Comparison of ENCODE assay signal across 21 cellular contexts in the genomic region with DNA sequence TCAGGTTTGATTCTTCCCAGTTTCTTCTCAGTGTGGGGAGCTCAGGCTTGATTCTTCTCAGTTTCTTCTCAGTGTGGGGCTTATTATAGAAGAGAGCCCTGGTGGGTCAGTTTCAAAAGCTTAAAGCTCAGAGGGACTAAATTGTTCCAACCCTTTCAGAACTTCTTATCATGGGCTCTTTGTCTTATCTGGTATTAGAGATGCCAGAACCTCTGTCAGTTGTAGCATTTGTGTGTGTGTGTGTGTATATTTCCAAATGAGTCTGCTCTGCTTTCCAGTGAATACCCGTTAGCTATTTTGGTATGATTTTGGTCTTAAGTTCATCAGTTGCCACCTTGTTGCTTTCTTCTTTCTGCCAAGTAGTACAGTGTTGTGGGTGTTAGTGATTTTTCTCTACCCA. TPM values are rescaled to one million over a fixed set of nuclear protein-coding genes. Genes with fewer than 3 reads are reported as not detected.
DNase-seq lines count a peak whose midpoint lies in the region; ATAC-seq, FAIRE-seq and TF ChIP-seq lines count a peak whose summit lies in the region.
"Had no signal": no experiment of that assay in that cellular context is flagged by ENCODE, and none has a peak within 500 bp of the region (broad histone marks: within the 10 kb centered on the region; RNA-seq: fewer than 3 reads in every experiment).

No MANE protein-coding gene starts in this region.

- H3K4me3 Mint-ChIP-seq in neural progenitor cell (no peak overlapping the region), WTC11 (no peak overlapping the region)
- H3K4me3 Mint-ChIP-seq: CD4-positive, CD25-positive, alpha-beta regulatory T cell; CD8-positive, alpha-beta T cell had no signal

- peak; percentile 31 for FAIRE-seq in GM19239 (lab: Jason Lieb, UNC)
- peak; percentile 78 for FAIRE-seq in H54 (lab: Jason Lieb, UNC)
- FAIRE-seq: G401.6, GM12892 had no signal

- peaks cover 2% of the 10 kb centered on the region for H3K27me3 Mint-ChIP-seq in neural progenitor cell (ENCODE audit: insufficient read depth, low read depth)
- no peaks in the 10 kb centered on the region for H3K27me3 Mint-ChIP-seq in WTC11 (ENCODE audit: low read depth)

- H3K9ac ChIP-seq in neural progenitor cell: no peak overlapping the region

- H3K4me1 ChIP-seq in left ventricle myocardium inferior (peaks cover 20% of the 10 kb centered on the region), neural progenitor cell (peaks cover 17% of the 10 kb centered on the region)
- H3K4me1 ChIP-seq: Caco-2 had no signal

- H3F3A ChIP-seq in neural progenitor cell (ENCODE audit: low read depth): peaks cover 10% of the 10 kb centered on the region

- H3K36me3 ChIP-seq in left ventricle myocardium inferior (no peaks in the 10 kb centered on the region), neural progenitor cell (no peaks in the 10 kb centered on the region)

- CTCF ChIA-PET in WTC11 (lab: Charles Lee): interaction anchor here (0.8 to 1.3 kb wide), 3 partner anchors 10 to 79 kb away, joined by 3 to 4 read pairs (median 3); no protein-coding TSS in a partner anchor

- H3K4me2 ChIP-seq in neural progenitor cell: peak overlapping the region; percentile 15

- H3K27ac ChIP-seq in left ventricle myocardium inferior (replicated peaks): peak overlapping the region; percentile 13
- peak overlapping the region; percentile 3 for H3K27ac ChIP-seq in neural progenitor cell

- intact Hi-C loops in left ventricle myocardium inferior (cut with micrococcal nuclease): loop anchor here (10.0 kb wide), 1 partner anchor 111 kb away; no protein-coding TSS in a partner anchor

- peaks cover 29% of the 10 kb centered on the region for H3K36me3 Mint-ChIP-seq in neural progenitor cell
- no peaks in the 10 kb centered on the region for H3K36me3 Mint-ChIP-seq in WTC11
- H3K36me3 Mint-ChIP-seq: CD4-positive, CD25-positive, alpha-beta regulatory T cell had no signal

- H3K4me3 ChIP-seq in left ventricle myocardium inferior (no peak overlapping the region), neural progenitor cell (no peak overlapping the region)

- TF ChIP-seq POLR2A in H54 (IDR thresholded peaks at IDR 0.05; ENCODE audit: low read depth, low read length): no peak

- H3K9me3 Mint-ChIP-seq in neural progenitor cell (peaks cover 8% of the 10 kb centered on the region), WTC11 (no peaks in the 10 kb centered on the region)
- H3K9me3 Mint-ChIP-seq: CD4-positive, CD25-positive, alpha-beta regulatory T cell; CD8-positive, alpha-beta T cell had no signal

- DNase-seq in GM19239 (ENCODE audit: insufficient read length, low spot score): no peak
- DNase-seq in H54 (ENCODE audit: insufficient read length, low spot score): no peak
- no peak for DNase-seq in left ventricle myocardium inferior
- no peak for DNase-seq in neural progenitor cell (ENCODE audit: low spot score)
- DNase-seq in WTC11 (ENCODE audit: low spot score): no peak
- no peak for DNase-seq in NCI-H748 treated with DMSO at 0.1 percent for 48 hours (lab: John Stamatoyannopoulos, UW)
- DNase-seq in HuH-7 (ENCODE audit: low spot score): no peak
- DNase-seq: C1 segment of cervical spinal cord; Caco-2; CD4-positive, CD25-positive, alpha-beta regulatory T cell; CD8-positive, alpha-beta T cell; DMS153; DND-41; GOT3; H7; HCEC 1CT had no signal

- H3K9me3 ChIP-seq in left ventricle myocardium inferior (replicated peaks) (no peaks in the 10 kb centered on the region), neural progenitor cell (ENCODE audit: low read depth) (peaks cover 4% of the 10 kb centered on the region)
- H3K9me3 ChIP-seq: Caco-2 had no signal

- no peak for ATAC-seq in GM18909 (IDR thresholded peaks at IDR 0.05; ENCODE audit: poor library complexity, unreplicated experiment)
- no peak for ATAC-seq in WTC11
- ATAC-seq: CD8-positive, alpha-beta T cell had no signal

- H3K4me1 Mint-ChIP-seq in neural progenitor cell: peaks cover 8% of the 10 kb centered on the region
- no peaks in the 10 kb centered on the region for H3K4me1 Mint-ChIP-seq in WTC11

- POLR2A ChIA-PET in WTC11 (lab: Charles Lee): no interaction called here

- H3K79me2 ChIP-seq in neural progenitor cell (ENCODE audit: low read depth): no peaks in the 10 kb centered on the region

- H2AFZ ChIP-seq in neural progenitor cell (replicated peaks): no peak overlapping the region

- H3K27ac Mint-ChIP-seq in neural progenitor cell (peak overlapping the region; percentile 19), WTC11 (no peak overlapping the region)
- H3K27ac Mint-ChIP-seq: CD8-positive, alpha-beta T cell had no signal

- H4K20me1 ChIP-seq in neural progenitor cell (ENCODE audit: low read depth): peaks cover 3% of the 10 kb centered on the region

- no peaks in the 10 kb centered on the region for H3K27me3 ChIP-seq in left ventricle myocardium inferior (ENCODE audit: low read depth)
- no peaks in the 10 kb centered on the region for H3K27me3 ChIP-seq in neural progenitor cell

- no peak for TF ChIP-seq CTCF in left ventricle myocardium inferior (IDR thresholded peaks at IDR 0.05; ENCODE audit: borderline replicate concordance)
- no peak for TF ChIP-seq CTCF in neural progenitor cell (IDR thresholded peaks at IDR 0.05)
- TF ChIP-seq CTCF in WTC11 (IDR thresholded peaks at IDR 0.05): no peak

TF ChIP-seq in WTC11, 78 proteins besides CTCF, POLR2A, EP300 and RAD21 (continues in another document):
- TF ChIP-seq ZNF121 (CRISPR knock-in tag; IDR thresholded peaks at IDR 0.05): no peak
- no peak for TF ChIP-seq ZNF317 (CRISPR knock-in tag; IDR thresholded peaks at IDR 0.05; ENCODE audit: borderline replicate concordance, low read depth)
- TF ChIP-seq, protein P1, sequence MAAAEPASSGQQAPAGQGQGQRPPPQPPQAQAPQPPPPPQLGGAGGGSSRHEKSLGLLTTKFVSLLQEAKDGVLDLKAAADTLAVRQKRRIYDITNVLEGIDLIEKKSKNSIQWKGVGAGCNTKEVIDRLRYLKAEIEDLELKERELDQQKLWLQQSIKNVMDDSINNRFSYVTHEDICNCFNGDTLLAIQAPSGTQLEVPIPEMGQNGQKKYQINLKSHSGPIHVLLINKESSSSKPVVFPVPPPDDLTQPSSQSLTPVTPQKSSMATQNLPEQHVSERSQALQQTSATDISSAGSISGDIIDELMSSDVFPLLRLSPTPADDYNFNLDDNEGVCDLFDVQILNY (CRISPR knock-in tag; IDR thresholded peaks at IDR 0.05): no peak
- no peak for TF ChIP-seq SMAD4 (CRISPR knock-in tag; IDR thresholded peaks at IDR 0.05)
- TF ChIP-seq TCF7 (CRISPR knock-in tag; IDR thresholded peaks at IDR 0.05; ENCODE audit: low read depth): no peak
- TF ChIP-seq, protein P2, sequence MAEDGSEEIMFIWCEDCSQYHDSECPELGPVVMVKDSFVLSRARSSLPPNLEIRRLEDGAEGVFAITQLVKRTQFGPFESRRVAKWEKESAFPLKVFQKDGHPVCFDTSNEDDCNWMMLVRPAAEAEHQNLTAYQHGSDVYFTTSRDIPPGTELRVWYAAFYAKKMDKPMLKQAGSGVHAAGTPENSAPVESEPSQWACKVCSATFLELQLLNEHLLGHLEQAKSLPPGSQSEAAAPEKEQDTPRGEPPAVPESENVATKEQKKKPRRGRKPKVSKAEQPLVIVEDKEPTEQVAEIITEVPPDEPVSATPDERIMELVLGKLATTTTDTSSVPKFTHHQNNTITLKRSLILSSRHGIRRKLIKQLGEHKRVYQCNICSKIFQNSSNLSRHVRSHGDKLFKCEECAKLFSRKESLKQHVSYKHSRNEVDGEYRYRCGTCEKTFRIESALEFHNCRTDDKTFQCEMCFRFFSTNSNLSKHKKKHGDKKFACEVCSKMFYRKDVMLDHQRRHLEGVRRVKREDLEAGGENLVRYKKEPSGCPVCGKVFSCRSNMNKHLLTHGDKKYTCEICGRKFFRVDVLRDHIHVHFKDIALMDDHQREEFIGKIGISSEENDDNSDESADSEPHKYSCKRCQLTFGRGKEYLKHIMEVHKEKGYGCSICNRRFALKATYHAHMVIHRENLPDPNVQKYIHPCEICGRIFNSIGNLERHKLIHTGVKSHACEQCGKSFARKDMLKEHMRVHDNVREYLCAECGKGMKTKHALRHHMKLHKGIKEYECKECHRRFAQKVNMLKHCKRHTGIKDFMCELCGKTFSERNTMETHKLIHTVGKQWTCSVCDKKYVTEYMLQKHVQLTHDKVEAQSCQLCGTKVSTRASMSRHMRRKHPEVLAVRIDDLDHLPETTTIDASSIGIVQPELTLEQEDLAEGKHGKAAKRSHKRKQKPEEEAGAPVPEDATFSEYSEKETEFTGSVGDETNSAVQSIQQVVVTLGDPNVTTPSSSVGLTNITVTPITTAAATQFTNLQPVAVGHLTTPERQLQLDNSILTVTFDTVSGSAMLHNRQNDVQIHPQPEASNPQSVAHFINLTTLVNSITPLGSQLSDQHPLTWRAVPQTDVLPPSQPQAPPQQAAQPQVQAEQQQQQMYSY (CRISPR knock-in tag; IDR thresholded peaks at IDR 0.05): no peak
- no peak for TF ChIP-seq PRRX2 (CRISPR knock-in tag; IDR thresholded peaks at IDR 0.05)
- no peak for TF ChIP-seq TEAD1 (CRISPR knock-in tag; IDR thresholded peaks at IDR 0.05)
- TF ChIP-seq, protein P3, sequence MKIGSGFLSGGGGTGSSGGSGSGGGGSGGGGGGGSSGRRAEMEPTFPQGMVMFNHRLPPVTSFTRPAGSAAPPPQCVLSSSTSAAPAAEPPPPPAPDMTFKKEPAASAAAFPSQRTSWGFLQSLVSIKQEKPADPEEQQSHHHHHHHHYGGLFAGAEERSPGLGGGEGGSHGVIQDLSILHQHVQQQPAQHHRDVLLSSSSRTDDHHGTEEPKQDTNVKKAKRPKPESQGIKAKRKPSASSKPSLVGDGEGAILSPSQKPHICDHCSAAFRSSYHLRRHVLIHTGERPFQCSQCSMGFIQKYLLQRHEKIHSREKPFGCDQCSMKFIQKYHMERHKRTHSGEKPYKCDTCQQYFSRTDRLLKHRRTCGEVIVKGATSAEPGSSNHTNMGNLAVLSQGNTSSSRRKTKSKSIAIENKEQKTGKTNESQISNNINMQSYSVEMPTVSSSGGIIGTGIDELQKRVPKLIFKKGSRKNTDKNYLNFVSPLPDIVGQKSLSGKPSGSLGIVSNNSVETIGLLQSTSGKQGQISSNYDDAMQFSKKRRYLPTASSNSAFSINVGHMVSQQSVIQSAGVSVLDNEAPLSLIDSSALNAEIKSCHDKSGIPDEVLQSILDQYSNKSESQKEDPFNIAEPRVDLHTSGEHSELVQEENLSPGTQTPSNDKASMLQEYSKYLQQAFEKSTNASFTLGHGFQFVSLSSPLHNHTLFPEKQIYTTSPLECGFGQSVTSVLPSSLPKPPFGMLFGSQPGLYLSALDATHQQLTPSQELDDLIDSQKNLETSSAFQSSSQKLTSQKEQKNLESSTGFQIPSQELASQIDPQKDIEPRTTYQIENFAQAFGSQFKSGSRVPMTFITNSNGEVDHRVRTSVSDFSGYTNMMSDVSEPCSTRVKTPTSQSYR (CRISPR knock-in tag; IDR thresholded peaks at IDR 0.05): no peak
- TF ChIP-seq EMX1 (CRISPR knock-in tag; IDR thresholded peaks at IDR 0.05): no peak
- TF ChIP-seq NFE2L1 (CRISPR knock-in tag; IDR thresholded peaks at IDR 0.05): no peak
- no peak for TF ChIP-seq ZNF423 (CRISPR knock-in tag; IDR thresholded peaks at IDR 0.05)

RNA-seq across cellular contexts. Expression of a gene that starts 21.8 kb away (rescaled TPM):
- total RNA-seq in left ventricle myocardium inferior: 63.2 TPM
- 20.2 and 21.1 TPM in 2 replicates for total RNA-seq in neural progenitor cell (ENCODE audit: low replicate concordance)
- total RNA-seq in WTC11 (2021): 15.7 to 17.9 TPM (median 17.6 TPM) in 3 replicates

RNA-seq across cellular contexts. Expression of a gene that starts 53.9 kb away (rescaled TPM):
- total RNA-seq in left ventricle myocardium inferior (not detected), neural progenitor cell (ENCODE audit: low replicate concordance) (2.5 TPM in 1 of 2 replicates, not detected in the other), WTC11 (2021) (0.41 TPM in 1 of 3 replicates, not detected in the others)
- total RNA-seq: A172; A673; CD4-positive, CD25-positive, alpha-beta regulatory T cell; CD8-positive, alpha-beta T cell; H7 had no signal
